17 cellular contexts compared by ENCODE assay signal in genomic region chr7:142380064-142380463, GRCh38.
"Had no signal": no experiment of that assay in that cellular context is flagged by ENCODE, and none has a peak within 500 bp of the region (broad histone marks: within the 10 kb centered on the region; RNA-seq: fewer than 3 reads in every experiment).

No MANE protein-coding gene starts in this region.

- H3K36me3 Mint-ChIP-seq: brain had no signal

- DNase-seq: activated CD4-positive, alpha-beta T cell treated with anti-CD3 and anti-CD28 coated beads, Interleukin-2, amount 10 ng/mL, durations not matched to agents 24 days and 14 days; activated CD4-positive, CD25-positive, alpha-beta regulatory T cell; activated CD8-positive, alpha-beta memory T cell treated with anti-CD3 and anti-CD28 coated beads, Interleukin-2, amount 50 U/mL, for 4 hours; activated naive CD4-positive, alpha-beta T cell treated with anti-CD3 and anti-CD28 coated beads for 36 hours; activated naive CD8-positive, alpha-beta T cell treated with anti-CD3 and anti-CD28 coated beads, Interleukin-2, amount 50 U/mL, for 24 hours; activated T-cell treated with anti-CD3 and anti-CD28 coated beads, Interleukin-2, amount 50 U/mL, for 4 hours; anterior cingulate cortex; caudate nucleus; dorsolateral prefrontal cortex; foreskin melanocyte; head of caudate nucleus; left lung; nephron progenitor cell; transverse colon had no signal

- H3K4me3 Mint-ChIP-seq: activated CD4-positive, alpha-beta T cell treated with anti-CD3 and anti-CD28 coated beads, Interleukin-2, amount 10 ng/mL, durations not matched to agents 24 days and 14 days; activated naive CD8-positive, alpha-beta T cell treated with anti-CD3 and anti-CD28 coated beads, Interleukin-2, amount 50 U/mL, for 24 hours; brain; nephron progenitor cell; stimulated activated naive CD8-positive, alpha-beta T cell treated with anti-CD3 and anti-CD28 coated beads, Interleukin-15, Interleukin-2, amounts not matched to agents 100 ng/mL and 50 ng/mL, for 24 hours had no signal

- H3K9me3 Mint-ChIP-seq: activated CD4-positive, alpha-beta T cell treated with anti-CD3 and anti-CD28 coated beads, Interleukin-2, amount 10 ng/mL, durations not matched to agents 24 days and 14 days; activated naive CD4-positive, alpha-beta T cell treated with anti-CD3 and anti-CD28 coated beads for 36 hours; activated naive CD8-positive, alpha-beta T cell treated with anti-CD3 and anti-CD28 coated beads, Interleukin-2, amount 50 U/mL, for 24 hours; activated T-cell treated with anti-CD3 and anti-CD28 coated beads, Interleukin-2, amount 50 U/mL, for 4 hours; brain; nephron progenitor cell; stimulated activated naive CD8-positive, alpha-beta T cell treated with anti-CD3 and anti-CD28 coated beads, Interleukin-15, Interleukin-2, amounts not matched to agents 100 ng/mL and 50 ng/mL, for 24 hours had no signal

- H3K27ac Mint-ChIP-seq: activated CD4-positive, alpha-beta T cell treated with anti-CD3 and anti-CD28 coated beads, Interleukin-2, amount 10 ng/mL, durations not matched to agents 24 days and 14 days; activated naive CD4-positive, alpha-beta T cell treated with anti-CD3 and anti-CD28 coated beads for 36 hours; activated naive CD8-positive, alpha-beta T cell treated with anti-CD3 and anti-CD28 coated beads, Interleukin-2, amount 50 U/mL, for 24 hours; nephron progenitor cell; progenitor cell of endocrine pancreas; stimulated activated naive CD8-positive, alpha-beta T cell treated with anti-CD3 and anti-CD28 coated beads, Interleukin-15, Interleukin-2, amounts not matched to agents 100 ng/mL and 50 ng/mL, for 24 hours had no signal
